Comparison of ENCODE assay signal across 14 cellular contexts in the genomic region with DNA sequence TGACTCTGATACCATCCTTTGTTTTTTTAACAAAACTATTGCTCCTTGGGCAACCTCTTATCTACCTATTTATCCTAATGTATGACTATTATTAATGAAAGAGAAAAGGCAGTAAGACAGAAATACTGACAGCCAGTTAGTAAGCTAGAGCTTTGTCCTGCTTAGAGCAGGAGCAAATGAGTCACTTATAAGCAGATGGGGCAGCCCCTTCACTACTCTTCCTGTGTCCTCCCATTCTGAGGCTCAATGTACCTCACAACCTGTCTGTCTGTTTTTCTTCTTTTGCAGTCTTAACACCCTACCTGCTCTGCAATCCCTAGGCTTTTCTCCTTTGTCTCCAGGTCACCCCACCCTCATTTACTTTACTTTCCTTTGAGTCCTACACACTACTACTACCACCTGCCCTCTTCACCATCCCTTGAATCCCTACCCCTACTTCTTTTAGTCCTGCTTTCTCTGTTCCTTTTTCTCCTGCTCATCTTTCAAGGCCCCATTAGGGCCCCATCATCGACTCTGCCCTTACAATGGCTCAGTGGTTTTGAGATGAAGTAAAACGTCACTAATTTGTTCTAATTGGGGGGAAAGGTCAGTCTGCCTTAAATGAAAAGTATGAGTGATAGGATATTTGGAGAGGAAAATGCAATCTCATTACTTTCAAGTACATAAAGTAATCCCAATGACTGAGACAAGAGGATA.
DNase-seq lines count a peak whose midpoint lies in the region; ATAC-seq, FAIRE-seq and TF ChIP-seq lines count a peak whose summit lies in the region.
"Had no signal": no experiment of that assay in that cellular context is flagged by ENCODE, and none has a peak within 500 bp of the region (broad histone marks: within the 10 kb centered on the region; RNA-seq: fewer than 3 reads in every experiment).

No MANE protein-coding gene starts in this region.

- DNase-seq in GM12891 (ENCODE audit: insufficient read length, low spot score) (no peak), mesenteric fat pad (ENCODE audit: low spot score) (no peak), T-helper 9 cell (no peak), omental fat pad (ENCODE audit: low spot score) (no peak), NCI-H510A (lab: John Stamatoyannopoulos, UW) (no peak)
- DNase-seq: activated CD4-positive, alpha-beta memory T cell treated with anti-CD3 and anti-CD28 coated beads, Interleukin-2, amount 10 ng/mL, durations not matched to agents 7 days and 5 days; heart left ventricle; MG63; stimulated activated CD4-positive, alpha-beta T cell treated with anti-CD3 and anti-CD28 coated beads, Interleukin-15, amount 100 ng/mL, for 24 hours; stimulated activated naive B cell treated with anti-CD40 and anti-IgM and Interleukin-4, amounts not matched to agents 10 μg/mL and 1 μg/mL and 100 μg/mL, for 72 hours had no signal

- peak; percentile 48 for ATAC-seq in GM19328 (IDR thresholded peaks at IDR 0.05; ENCODE audit: unreplicated experiment)
- peak; percentile 83 for ATAC-seq in HG02642 (IDR thresholded peaks at IDR 0.05; ENCODE audit: poor library complexity, unreplicated experiment)
- peak; percentile 83 for ATAC-seq in HG03378 (IDR thresholded peaks at IDR 0.05; ENCODE audit: unreplicated experiment)
- ATAC-seq in omental fat pad (ENCODE audit: low FRiP score), result no peak
- ATAC-seq: heart left ventricle had no signal

- TF ChIP-seq CTCF in omental fat pad (IDR thresholded peaks at IDR 0.05), result no peak

- TF ChIP-seq POLR2A in GM12891 (IDR thresholded peaks at IDR 0.05; ENCODE audit: low read depth, low read length), result no peak

- no peak for FAIRE-seq in GM12891 (lab: Jason Lieb, UNC)
- FAIRE-seq: G401.6 had no signal

TF ChIP-seq in GM12891, 5 proteins besides CTCF, POLR2A, EP300 and RAD21:
- TF ChIP-seq SPI1 (IDR thresholded peaks at IDR 0.05; ENCODE audit: low read depth, low read length) (0 out of 2 replicates have a peak, but pooled peaks have one; percentile 7), PAX5 (IDR thresholded peaks at IDR 0.05; ENCODE audit: insufficient read depth, low read length, severe bottlenecking) (no peak)
